1 cellular context compared by ENCODE assay signal in genomic region chr9:137070906-137071275, GRCh38.
A peak's percentile ranks its signal among the peaks of the same experiment; 100 is the strongest.
TF ChIP-seq lines count a peak whose summit lies in the region.

No MANE protein-coding gene starts in this region.

TF ChIP-seq in HepG2, 621 proteins besides CTCF, POLR2A, EP300 and RAD21 (continued from another document and continues in another):
- no peak for TF ChIP-seq SKIL (CRISPR knock-in tag; IDR thresholded peaks at IDR 0.05; ENCODE audit: borderline replicate concordance)
- no peak for TF ChIP-seq SMC3 (IDR thresholded peaks at IDR 0.05; ENCODE audit: low read length)
- no peak for TF ChIP-seq NFYC (CRISPR knock-in tag; IDR thresholded peaks at IDR 0.05)
- no peak for TF ChIP-seq MXI1 (IDR thresholded peaks at IDR 0.05; ENCODE audit: borderline replicate concordance, low read depth, low read length)
- TF ChIP-seq NR0B2 (CRISPR knock-in tag; IDR thresholded peaks at IDR 0.05) = no peak
- TF ChIP-seq RBM39 (IDR thresholded peaks at IDR 0.05; ENCODE audit: low read depth, low read length, poor library complexity, severe bottlenecking) = no peak
- no peak for TF ChIP-seq NFE2L1 (CRISPR knock-in tag; IDR thresholded peaks at IDR 0.05; ENCODE audit: borderline replicate concordance)
- TF ChIP-seq ZNF740 (CRISPR knock-in tag; IDR thresholded peaks at IDR 0.05) = 0 out of 2 replicates have a peak, but pooled peaks have one; percentile 37
- no peak for TF ChIP-seq ARNT2 (CRISPR knock-in tag; IDR thresholded peaks at IDR 0.05; ENCODE audit: low read depth)
- TF ChIP-seq ZSCAN21 (CRISPR knock-in tag; IDR thresholded peaks at IDR 0.05; ENCODE audit: borderline replicate concordance) = no peak
- TF ChIP-seq KDM6A (CRISPR knock-in tag; IDR thresholded peaks at IDR 0.05; ENCODE audit: low read depth) = no peak
- TF ChIP-seq ZNF350 (CRISPR knock-in tag; IDR thresholded peaks at IDR 0.05; ENCODE audit: borderline replicate concordance, low read depth) = no peak
- TF ChIP-seq ZNF746 (CRISPR knock-in tag; IDR thresholded peaks at IDR 0.05) = no peak
- no peak for TF ChIP-seq PBX2 (CRISPR knock-in tag; IDR thresholded peaks at IDR 0.05)
- TF ChIP-seq SETDB1 (CRISPR knock-in tag; IDR thresholded peaks at IDR 0.05; ENCODE audit: borderline replicate concordance) = no peak
- no peak for TF ChIP-seq NONO (IDR thresholded peaks at IDR 0.05)
- no peak; the same call in 1 of the 2 replicates for TF ChIP-seq NONO (CRISPR knock-in tag; conservative IDR thresholded peaks at IDR 0.05)
- no peak for TF ChIP-seq ZNF510 (CRISPR knock-in tag; IDR thresholded peaks at IDR 0.05; ENCODE audit: low read depth)
- TF ChIP-seq MIER3 (CRISPR knock-in tag; IDR thresholded peaks at IDR 0.05; ENCODE audit: borderline replicate concordance) = no peak
- TF ChIP-seq ELF3 (CRISPR knock-in tag; IDR thresholded peaks at IDR 0.05) = no peak
- TF ChIP-seq CERS6 (CRISPR knock-in tag; IDR thresholded peaks at IDR 0.05) = no peak
- no peak for TF ChIP-seq REXO4 (CRISPR knock-in tag; IDR thresholded peaks at IDR 0.05; ENCODE audit: borderline replicate concordance)
- no peak; the same call in 1 of the 2 replicates for TF ChIP-seq KAT8 (CRISPR knock-in tag; IDR thresholded peaks at IDR 0.05)
- no peak; the same call in 1 of the 2 replicates for TF ChIP-seq SNAPC4 (CRISPR knock-in tag; IDR thresholded peaks at IDR 0.05)
- no peak for TF ChIP-seq IKZF1 (IDR thresholded peaks at IDR 0.05)
- TF ChIP-seq ELK4 (CRISPR knock-in tag; IDR thresholded peaks at IDR 0.05; ENCODE audit: borderline replicate concordance) = no peak
- no peak for TF ChIP-seq ZKSCAN5 (CRISPR knock-in tag; IDR thresholded peaks at IDR 0.05)
- TF ChIP-seq ZSCAN9 (CRISPR knock-in tag; IDR thresholded peaks at IDR 0.05; ENCODE audit: borderline replicate concordance) = no peak
- no peak for TF ChIP-seq ZNF784 (CRISPR knock-in tag; IDR thresholded peaks at IDR 0.05; ENCODE audit: borderline replicate concordance)
- TF ChIP-seq ZNF180 (CRISPR knock-in tag; IDR thresholded peaks at IDR 0.05; ENCODE audit: borderline replicate concordance, low read depth) = no peak
- TF ChIP-seq TFDP2 (CRISPR knock-in tag; IDR thresholded peaks at IDR 0.05) = no peak; the same call in 1 of the 2 replicates
- TF ChIP-seq ZNF883 (CRISPR knock-in tag; IDR thresholded peaks at IDR 0.05; ENCODE audit: not compliant biosample characterization) = peak; percentile 54
- TF ChIP-seq SNRNP70 (IDR thresholded peaks at IDR 0.05; ENCODE audit: low read depth, low read length) = no peak
- no peak for TF ChIP-seq ZXDC (CRISPR knock-in tag; IDR thresholded peaks at IDR 0.05)
- no peak for TF ChIP-seq FUBP1 (CRISPR knock-in tag; IDR thresholded peaks at IDR 0.05; ENCODE audit: borderline replicate concordance)
- no peak for TF ChIP-seq KLF12 (CRISPR knock-in tag; IDR thresholded peaks at IDR 0.05; ENCODE audit: borderline replicate concordance)
- TF ChIP-seq ZEB1 (IDR thresholded peaks at IDR 0.05; ENCODE audit: insufficient replicate concordance, low read depth) = no peak
- no peak for TF ChIP-seq HCFC1 (IDR thresholded peaks at IDR 0.05; ENCODE audit: low read depth, low read length)
- TF ChIP-seq ZNF446 (CRISPR knock-in tag; IDR thresholded peaks at IDR 0.05) = no peak
- TF ChIP-seq ZBTB7B (CRISPR knock-in tag; IDR thresholded peaks at IDR 0.05) = no peak
- no peak for TF ChIP-seq MXD1 (CRISPR knock-in tag; IDR thresholded peaks at IDR 0.05)
- TF ChIP-seq SNAI1 (CRISPR knock-in tag; IDR thresholded peaks at IDR 0.05; ENCODE audit: borderline replicate concordance) = no peak
- TF ChIP-seq ESRRA (CRISPR knock-in tag; IDR thresholded peaks at IDR 0.05; ENCODE audit: low read depth) = no peak
- no peak for TF ChIP-seq NR2F2 (IDR thresholded peaks at IDR 0.05; ENCODE audit: borderline replicate concordance, low read depth)
